Comparison of ENCODE assay signal across 18 cellular contexts in genomic region chr17:38669520-38669919, GRCh38. TPM values are rescaled to one million over a fixed set of nuclear protein-coding genes. Genes with fewer than 3 reads are reported as not detected.
"Had no signal": no experiment of that assay in that cellular context is flagged by ENCODE, and none has a peak within 500 bp of the region (broad histone marks: within the 10 kb centered on the region; RNA-seq: fewer than 3 reads in every experiment).

No MANE protein-coding gene starts in this region.

- H3K27ac ChIP-seq: coronary artery, dorsolateral prefrontal cortex, heart left ventricle, parathyroid adenoma, spleen, thoracic aorta, transverse colon had no signal

- DNase-seq: dorsolateral prefrontal cortex; effector CD8-positive, alpha-beta T cell; hippocampal formation; mammary epithelial cell; naive thymus-derived CD4-positive, alpha-beta T cell; occipital lobe; spleen; stimulated activated CD4-positive, alpha-beta T cell treated with anti-CD3 and anti-CD28 coated beads, Interleukin-15, amount 100 ng/mL, for 24 hours; stimulated activated CD4-positive, alpha-beta T cell treated with anti-CD3 and anti-CD28 coated beads, Interleukin-1b, Interleukin-23, amount 100 ng/mL, for 48 hours; stimulated activated CD4-positive, alpha-beta T cell treated with anti-CD3 and anti-CD28 coated beads, Interleukin-4, amount 100 ng/mL, for 24 hours; stimulated activated naive CD8-positive, alpha-beta T cell treated with anti-CD3 and anti-CD28 coated beads, Interleukin-15, amount 100 ng/mL, for 72 hours; transverse colon had no signal

- H3K79me2 ChIP-seq: parathyroid adenoma had no signal

- H3K9ac ChIP-seq: parathyroid adenoma had no signal

- H2AFZ ChIP-seq: parathyroid adenoma had no signal

- H3K36me3 ChIP-seq: heart left ventricle, spleen, thoracic aorta, transverse colon had no signal

- FAIRE-seq: frontal cortex, islet of Langerhans had no signal

- H3K4me1 ChIP-seq: parathyroid adenoma had no signal

- H3K4me3 ChIP-seq: coronary artery, dorsolateral prefrontal cortex, heart left ventricle, spleen, thoracic aorta, transverse colon had no signal

- H3K9me3 ChIP-seq: heart left ventricle, spleen, thoracic aorta, transverse colon had no signal

RNA-seq across cellular contexts. Expression of gene EPOP, which starts 5.2 kb away (rescaled TPM):
- polyA plus RNA-seq: naive thymus-derived CD4-positive, alpha-beta T cell had no signal
